In the genomic region with DNA sequence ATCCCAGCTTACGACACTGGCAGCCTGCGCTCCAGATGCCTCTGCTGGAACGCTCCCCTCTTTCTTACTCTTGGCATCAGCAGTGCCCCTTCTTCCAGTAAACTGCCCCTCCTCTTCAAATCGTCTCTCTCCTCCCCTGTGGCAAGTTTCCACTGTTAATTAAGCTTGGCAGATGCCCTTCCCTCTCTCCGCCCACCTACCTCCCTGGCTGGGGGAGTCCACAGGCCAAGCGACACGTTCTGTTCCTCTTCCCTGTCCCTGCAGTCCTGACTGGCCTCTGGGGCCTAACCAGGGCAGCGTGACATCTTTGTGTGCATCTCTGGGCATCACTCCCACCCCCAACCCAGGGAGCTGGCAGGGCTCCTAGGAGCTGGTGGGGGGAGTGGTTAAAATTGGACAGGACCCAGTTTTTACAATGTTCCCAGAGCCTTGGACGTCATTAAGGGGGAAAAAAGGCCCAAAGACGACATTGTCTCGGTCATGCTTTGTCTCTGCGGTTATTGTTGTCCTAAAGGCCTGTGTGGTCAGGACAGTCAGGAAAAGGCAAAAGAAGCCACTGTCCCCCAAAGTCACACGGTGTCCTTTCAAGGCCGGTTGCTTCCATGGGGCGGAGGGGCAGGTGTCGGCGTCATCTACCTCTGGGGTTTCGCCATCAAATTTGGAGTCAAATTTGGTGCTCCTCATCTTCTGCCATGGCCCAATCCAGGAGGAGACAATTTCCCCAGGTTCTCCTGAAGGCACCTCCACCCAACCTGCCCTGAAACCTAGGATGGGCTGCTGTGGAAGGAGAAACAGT, we compare ENCODE assay signal across 13 cellular contexts. TPM values are rescaled to one million over a fixed set of nuclear protein-coding genes. Genes with fewer than 3 reads are reported as not detected.
DNase-seq lines count a peak whose midpoint lies in the region; ATAC-seq, FAIRE-seq and TF ChIP-seq lines count a peak whose summit lies in the region.
"Had no signal": no experiment of that assay in that cellular context is flagged by ENCODE, and none has a peak within 500 bp of the region (broad histone marks: within the 10 kb centered on the region; RNA-seq: fewer than 3 reads in every experiment).

No MANE protein-coding gene starts in this region.

- H3K27me3 ChIP-seq in GM23338 (ENCODE audit: insufficient read depth) = no peaks in the 10 kb centered on the region
- H3K27me3 ChIP-seq in breast epithelium = no peaks in the 10 kb centered on the region
- no peaks in the 10 kb centered on the region for H3K27me3 ChIP-seq in gastrocnemius medialis

- peaks cover 35% of the 10 kb centered on the region for H3K79me2 ChIP-seq in GM23338 (replicated peaks; ENCODE audit: insufficient read depth)

- no peak for FAIRE-seq in HTR-8/SVneo (lab: Jason Lieb, UNC)

- H3K27ac ChIP-seq in GM23338 (ENCODE audit: low read depth) (no peak overlapping the region), breast epithelium (peak overlapping the region; percentile 96 to 97), gastrocnemius medialis (peak overlapping the region; percentile 73 to 81 (median 76))

- H3K9me3 Mint-ChIP-seq in GM23338 = no peaks in the 10 kb centered on the region
- no peaks in the 10 kb centered on the region for H3K9me3 Mint-ChIP-seq in activated T-cell treated with anti-CD3 and anti-CD28 coated beads, Interleukin-2, amount 50 U/mL, for 24 hours
- no peaks in the 10 kb centered on the region for H3K9me3 Mint-ChIP-seq in activated CD4-positive, alpha-beta T cell treated with anti-CD3 and anti-CD28 coated beads, Interleukin-2, amount 10 ng/mL, durations not matched to agents 7 days and 5 days
- H3K9me3 Mint-ChIP-seq: CD4-positive, alpha-beta T cell had no signal

- CTCF ChIA-PET in activated CD4-positive, alpha-beta T cell treated with anti-CD3 and anti-CD28 coated beads, Interleukin-2, amount 10 ng/mL, durations not matched to agents 7 days and 5 days (lab: Charles Lee) = interaction anchor here (1.5 kb wide), 1 partner anchor 40 kb away, joined by 5 read pairs; no protein-coding TSS in a partner anchor

- peaks cover 17% of the 10 kb centered on the region for H3K36me3 Mint-ChIP-seq in GM23338 (ENCODE audit: low read depth)
- H3K36me3 Mint-ChIP-seq in activated T-cell treated with anti-CD3 and anti-CD28 coated beads, Interleukin-2, amount 50 U/mL, for 24 hours (ENCODE audit: low read depth) = no peaks in the 10 kb centered on the region
- H3K36me3 Mint-ChIP-seq in activated CD4-positive, alpha-beta T cell treated with anti-CD3 and anti-CD28 coated beads, Interleukin-2, amount 10 ng/mL, durations not matched to agents 7 days and 5 days (ENCODE audit: low read depth) = no peaks in the 10 kb centered on the region

- H4K20me1 ChIP-seq in GM23338 (replicated peaks; ENCODE audit: insufficient read depth) = no peaks in the 10 kb centered on the region; the same call in 1 of the 2 replicates

- no peak for TF ChIP-seq CTCF in GM23338 (conservative IDR thresholded peaks at IDR 0.05; ENCODE audit: low read depth in 2 of 2)
- TF ChIP-seq CTCF in breast epithelium (IDR thresholded peaks at IDR 0.05) = peak in 1 of 3 donors; percentile 12
- TF ChIP-seq CTCF in gastrocnemius medialis (IDR thresholded peaks at IDR 0.05 in 4 of 5, conservative IDR thresholded peaks at IDR 0.05 in 1 of 5) = no peak

- H3K4me2 ChIP-seq in GM23338 = no peak overlapping the region

- peak overlapping the region; percentile 51; the same call in 1 of the 2 replicates for H3K27ac Mint-ChIP-seq in GM23338
- H3K27ac Mint-ChIP-seq in activated T-cell treated with anti-CD3 and anti-CD28 coated beads, Interleukin-2, amount 50 U/mL, for 24 hours = no peak overlapping the region
- no peak overlapping the region for H3K27ac Mint-ChIP-seq in activated CD4-positive, alpha-beta T cell treated with anti-CD3 and anti-CD28 coated beads, Interleukin-2, amount 10 ng/mL, durations not matched to agents 7 days and 5 days
- H3K27ac Mint-ChIP-seq: CD4-positive, alpha-beta T cell had no signal

- H3K36me3 ChIP-seq in GM23338 (ENCODE audit: insufficient read depth) = no peaks in the 10 kb centered on the region
- no peaks in the 10 kb centered on the region for H3K36me3 ChIP-seq in breast epithelium
- H3K36me3 ChIP-seq in gastrocnemius medialis = peaks cover 0 to 6% of the 10 kb centered on the region in 2 donors

- no peak overlapping the region for H2AFZ ChIP-seq in GM23338

- H3K27me3 Mint-ChIP-seq in GM23338 (ENCODE audit: insufficient read depth, low read depth, poor library complexity) = peaks cover 17% of the 10 kb centered on the region
- no peaks in the 10 kb centered on the region for H3K27me3 Mint-ChIP-seq in activated T-cell treated with anti-CD3 and anti-CD28 coated beads, Interleukin-2, amount 50 U/mL, for 24 hours
- no peaks in the 10 kb centered on the region for H3K27me3 Mint-ChIP-seq in activated CD4-positive, alpha-beta T cell treated with anti-CD3 and anti-CD28 coated beads, Interleukin-2, amount 10 ng/mL, durations not matched to agents 7 days and 5 days
- H3K27me3 Mint-ChIP-seq: CD4-positive, alpha-beta T cell had no signal

- peaks cover 72% of the 10 kb centered on the region for H3K4me1 Mint-ChIP-seq in GM23338
- peaks cover 15% of the 10 kb centered on the region for H3K4me1 Mint-ChIP-seq in activated T-cell treated with anti-CD3 and anti-CD28 coated beads, Interleukin-2, amount 50 U/mL, for 24 hours (ENCODE audit: low read depth)
- peaks cover 19% of the 10 kb centered on the region for H3K4me1 Mint-ChIP-seq in activated CD4-positive, alpha-beta T cell treated with anti-CD3 and anti-CD28 coated beads, Interleukin-2, amount 10 ng/mL, durations not matched to agents 7 days and 5 days

- no peak for DNase-seq in GM23338 (ENCODE audit: low spot score)
- peak; percentile 78 to 97 for DNase-seq in breast epithelium (ENCODE audit: low spot score in 2 of 2)
- peak in 49 of 51 donors; percentile 28 to 94 (median 77) for DNase-seq in hypothalamus (lab: John Stamatoyannopoulos, UW)
- peak in 1 of 2 donors; percentile 43 for DNase-seq in gastrocnemius medialis
- no peak for DNase-seq in EL
- no peak for DNase-seq in HTR-8/SVneo (ENCODE audit: insufficient read length, low spot score)
- DNase-seq in activated T-cell treated with anti-CD3 and anti-CD28 coated beads, Interleukin-2, amount 50 U/mL, for 24 hours = no peak
- no peak for DNase-seq in activated CD4-positive, alpha-beta T cell treated with anti-CD3 and anti-CD28 coated beads, Interleukin-2, amount 10 ng/mL, durations not matched to agents 7 days and 5 days
- DNase-seq: activated CD8-positive, alpha-beta T cell treated with anti-CD3 and anti-CD28 coated beads, Interleukin-2, amount 10 ng/mL, durations not matched to agents 7 days and 5 days; CD4-positive, alpha-beta T cell; NCI-H1417; SIG-M5; stimulated activated naive CD4-positive, alpha-beta T cell treated with Interleukin-2 at 50 U/mL for 16 hours had no signal

- peaks cover 5% of the 10 kb centered on the region; the same call in 1 of the 2 replicates for H3F3A ChIP-seq in GM23338 (replicated peaks; ENCODE audit: low read depth)

- no peak overlapping the region for H3K4me3 Mint-ChIP-seq in GM23338
- H3K4me3 Mint-ChIP-seq in activated T-cell treated with anti-CD3 and anti-CD28 coated beads, Interleukin-2, amount 50 U/mL, for 24 hours = no peak overlapping the region
- H3K4me3 Mint-ChIP-seq in activated CD4-positive, alpha-beta T cell treated with anti-CD3 and anti-CD28 coated beads, Interleukin-2, amount 10 ng/mL, durations not matched to agents 7 days and 5 days = no peak overlapping the region
- H3K4me3 Mint-ChIP-seq: activated CD8-positive, alpha-beta T cell treated with anti-CD3 and anti-CD28 coated beads, Interleukin-2, amount 10 ng/mL, durations not matched to agents 7 days and 5 days; CD4-positive, alpha-beta T cell had no signal

- in situ Hi-C loops in gastrocnemius medialis (cut with MboI; ENCODE audit: low sequenced_read_pairs in 4 of 4) = no loop called here

- POLR2A ChIA-PET in activated CD4-positive, alpha-beta T cell treated with anti-CD3 and anti-CD28 coated beads, Interleukin-2, amount 10 ng/mL, durations not matched to agents 7 days and 5 days (lab: Charles Lee) = no interaction called here

- intact Hi-C loops in breast epithelium (cut with DNase I; ENCODE audit: low total_unique reads) = loop anchor here (10.0 kb wide), 1 partner anchor 52 kb away; a partner anchor contains a TSS
- intact Hi-C loops in gastrocnemius medialis (cut with DNase I; ENCODE audit: low total_unique reads) = no loop called here

- H3K9me3 ChIP-seq in breast epithelium (no peaks in the 10 kb centered on the region), gastrocnemius medialis (no peaks in the 10 kb centered on the region)

- no peaks in the 10 kb centered on the region for H3K9me2 ChIP-seq in GM23338 (ENCODE audit: insufficient read depth)

- TF ChIP-seq POLR2A in breast epithelium (IDR thresholded peaks at IDR 0.05) = no peak
- TF ChIP-seq POLR2A in gastrocnemius medialis (IDR thresholded peaks at IDR 0.05) = no peak

- no peak for ATAC-seq in GM23338
- ATAC-seq in gastrocnemius medialis = peak; percentile 16 to 29
- ATAC-seq: activated CD8-positive, alpha-beta T cell treated with anti-CD3 and anti-CD28 coated beads, Interleukin-2, amount 10 ng/mL, durations not matched to agents 7 days and 5 days had no signal

- H3K4me3 ChIP-seq in GM23338 = no peak overlapping the region
- peak overlapping the region in 1 of 3 donors; percentile 53 for H3K4me3 ChIP-seq in breast epithelium
- no peak overlapping the region for H3K4me3 ChIP-seq in gastrocnemius medialis

- H3K4me1 ChIP-seq in GM23338 (ENCODE audit: insufficient read depth) (peaks cover 28% of the 10 kb centered on the region), breast epithelium (peaks cover 34 to 42% of the 10 kb centered on the region in 2 donors), gastrocnemius medialis (peaks cover 35 to 49% of the 10 kb centered on the region in 2 donors)

TF ChIP-seq in GM23338, 12 proteins besides CTCF, POLR2A, EP300 and RAD21:
- TF ChIP-seq EZH2 (IDR thresholded peaks at IDR 0.05; ENCODE audit: low read depth, unreplicated experiment) = no peak
- TF ChIP-seq ZNF114 (CRISPR knock-in tag; IDR thresholded peaks at IDR 0.05) = no peak
- no peak for TF ChIP-seq ZNF331 (CRISPR knock-in tag; IDR thresholded peaks at IDR 0.05; ENCODE audit: low read depth)

RNA-seq across cellular contexts. Expression of a gene that starts 54.2 kb away (rescaled TPM):
- 50.8 and 66.6 TPM in 2 replicates for total RNA-seq in GM23338 (2014; rRNA removed; shearing (Covaris generic))
- polyA plus RNA-seq in GM23338 (2016; fragmentation: Nextera tagmentation; extraction: Ambion mirVana) = 6.0 and 7.4 TPM in 2 replicates
- total RNA-seq in breast epithelium = 100 to 1,000 TPM in 2 of 3 donors, 10 to 100 TPM in 1; 43.0 to 192 (median 138) TPM
- 10 to 100 TPM; 28.6 to 51.2 (median 40.3) TPM for total RNA-seq in gastrocnemius medialis
- 1 to 10 TPM; 2.8 to 2.9 TPM for total RNA-seq in activated CD4-positive, alpha-beta T cell treated with anti-CD3 and anti-CD28 coated beads, Interleukin-2, amount 10 ng/mL, durations not matched to agents 7 days and 5 days

Comparison
In these comparisons a context has a peak if more than half of its experiments do, and no peak if none do; other contexts are left out.
1. DNase-seq: peak in breast epithelium (2 of 2) and hypothalamus (49 of 51); none in GM23338 (single experiment), EL (single experiment), HTR-8/SVneo (single experiment), activated T-cell treated with anti-CD3 and anti-CD28 coated beads, Interleukin-2, amount 50 U/mL, for 24 hours (single experiment) and activated CD4-positive, alpha-beta T cell treated with anti-CD3 and anti-CD28 coated beads, Interleukin-2, amount 10 ng/mL, durations not matched to agents 7 days and 5 days (single experiment).
2. RNA of a gene that starts 54.2 kb away (total RNA-seq): 43.0 to 192 TPM in breast epithelium, 50.8 to 66.6 TPM in GM23338 and 28.6 to 51.2 TPM in gastrocnemius medialis; 2.8 to 2.9 TPM in activated CD4-positive, alpha-beta T cell treated with anti-CD3 and anti-CD28 coated beads, Interleukin-2, amount 10 ng/mL, durations not matched to agents 7 days and 5 days; every median in the first group is over 4 times any median in the second.